ENCODE assay signal across 1 cellular context in genomic region chr2:239919779-239920545, GRCh38.
TF ChIP-seq lines count a peak whose summit lies in the region.

No MANE protein-coding gene starts in this region.

TF ChIP-seq in HepG2, 621 proteins besides CTCF, POLR2A, EP300 and RAD21 (continued from another document):
- TF ChIP-seq, protein P1, sequence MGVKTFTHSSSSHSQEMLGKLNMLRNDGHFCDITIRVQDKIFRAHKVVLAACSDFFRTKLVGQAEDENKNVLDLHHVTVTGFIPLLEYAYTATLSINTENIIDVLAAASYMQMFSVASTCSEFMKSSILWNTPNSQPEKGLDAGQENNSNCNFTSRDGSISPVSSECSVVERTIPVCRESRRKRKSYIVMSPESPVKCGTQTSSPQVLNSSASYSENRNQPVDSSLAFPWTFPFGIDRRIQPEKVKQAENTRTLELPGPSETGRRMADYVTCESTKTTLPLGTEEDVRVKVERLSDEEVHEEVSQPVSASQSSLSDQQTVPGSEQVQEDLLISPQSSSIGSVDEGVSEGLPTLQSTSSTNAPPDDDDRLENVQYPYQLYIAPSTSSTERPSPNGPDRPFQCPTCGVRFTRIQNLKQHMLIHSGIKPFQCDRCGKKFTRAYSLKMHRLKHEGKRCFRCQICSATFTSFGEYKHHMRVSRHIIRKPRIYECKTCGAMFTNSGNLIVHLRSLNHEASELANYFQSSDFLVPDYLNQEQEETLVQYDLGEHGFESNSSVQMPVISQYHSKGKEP (CRISPR knock-in tag; IDR thresholded peaks at IDR 0.05), result no peak
- TF ChIP-seq, protein P2, sequence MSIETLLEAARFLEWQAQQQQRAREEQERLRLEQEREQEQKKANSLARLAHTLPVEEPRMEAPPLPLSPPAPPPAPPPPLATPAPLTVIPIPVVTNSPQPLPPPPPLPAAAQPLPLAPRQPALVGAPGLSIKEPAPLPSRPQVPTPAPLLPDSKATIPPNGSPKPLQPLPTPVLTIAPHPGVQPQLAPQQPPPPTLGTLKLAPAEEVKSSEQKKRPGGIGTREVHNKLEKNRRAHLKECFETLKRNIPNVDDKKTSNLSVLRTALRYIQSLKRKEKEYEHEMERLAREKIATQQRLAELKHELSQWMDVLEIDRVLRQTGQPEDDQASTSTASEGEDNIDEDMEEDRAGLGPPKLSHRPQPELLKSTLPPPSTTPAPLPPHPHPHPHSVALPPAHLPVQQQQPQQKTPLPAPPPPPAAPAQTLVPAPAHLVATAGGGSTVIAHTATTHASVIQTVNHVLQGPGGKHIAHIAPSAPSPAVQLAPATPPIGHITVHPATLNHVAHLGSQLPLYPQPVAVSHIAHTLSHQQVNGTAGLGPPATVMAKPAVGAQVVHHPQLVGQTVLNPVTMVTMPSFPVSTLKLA (IDR thresholded peaks at IDR 0.05), result peak; percentile 43; the same call in 1 of the 2 replicates
